In genomic region chr2:205947621-205948495, GRCh38 we compare ENCODE assay signal across 8 cellular contexts.
DNase-seq lines count a peak whose midpoint lies in the region; ATAC-seq lines count a peak whose summit lies in the region.

No MANE protein-coding gene starts in this region.

- DNase-seq in C1 segment of cervical spinal cord (lab: John Stamatoyannopoulos, UW) (peak in 10 of 14 donors; percentile 0 to 32 (median 12)), NCI-H524 (lab: John Stamatoyannopoulos, UW) (peak; percentile 32 to 71), midbrain (lab: John Stamatoyannopoulos, UW) (peak; percentile 65)
- peak; percentile 61 to 69 for DNase-seq in activated CD4-positive, alpha-beta T cell treated with anti-CD3 and anti-CD28 coated beads, Interleukin-2, amount 50 U/mL, for 48 hours
- peak; percentile 11 for DNase-seq in effector CD8-positive, alpha-beta T cell (lab: John Stamatoyannopoulos, UW)
- DNase-seq in stimulated activated CD8-positive, alpha-beta memory T cell treated with anti-CD3 and anti-CD28 coated beads, Interleukin-4, amount 100 ng/mL, for 48 hours = peak; percentile 78

- ATAC-seq in GM18907 (IDR thresholded peaks at IDR 0.05; ENCODE audit: unreplicated experiment) (peak; percentile 90), HG03175 (IDR thresholded peaks at IDR 0.05; ENCODE audit: unreplicated experiment) (peak; percentile 87)

Comparison
In these comparisons a context has a peak if more than half of its experiments do, and no peak if none do; other contexts are left out.
1. Peak in every context shown above with its lines: DNase-seq and ATAC-seq.
2. DNase-seq: peak in every context shown above with its lines; median percentile 78 in stimulated activated CD8-positive, alpha-beta memory T cell treated with anti-CD3 and anti-CD28 coated beads, Interleukin-4, amount 100 ng/mL, for 48 hours; 65 in activated CD4-positive, alpha-beta T cell treated with anti-CD3 and anti-CD28 coated beads, Interleukin-2, amount 50 U/mL, for 48 hours; 65 in midbrain; 52 in NCI-H524; 12 in C1 segment of cervical spinal cord; 11 in effector CD8-positive, alpha-beta T cell.